29 cellular contexts compared by ENCODE assay signal in the genomic region with DNA sequence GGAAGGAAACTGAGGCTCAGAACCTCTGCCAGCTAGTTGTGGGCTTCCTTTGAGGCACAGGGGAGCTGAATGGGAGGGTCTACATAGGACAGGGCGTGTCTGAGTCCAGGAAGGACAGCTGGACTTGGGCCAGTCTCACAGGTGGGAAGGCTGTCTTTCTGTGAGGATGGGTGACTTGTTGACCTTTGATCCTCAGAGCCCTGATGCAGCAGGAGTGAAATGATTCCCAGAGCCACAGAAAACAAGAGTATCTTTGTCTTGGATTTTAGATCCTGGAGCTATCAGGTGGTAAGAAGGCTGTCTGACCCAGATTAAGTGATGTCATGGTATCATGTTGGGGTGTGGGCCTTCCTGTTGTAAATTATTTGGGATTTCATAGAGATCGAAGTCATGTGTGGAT. TPM values are rescaled to one million over a fixed set of nuclear protein-coding genes. Genes with fewer than 3 reads are reported as not detected.
DNase-seq lines count a peak whose midpoint lies in the region; ATAC-seq, FAIRE-seq and TF ChIP-seq lines count a peak whose summit lies in the region.
"Had no signal": no experiment of that assay in that cellular context is flagged by ENCODE, and none has a peak within 500 bp of the region (broad histone marks: within the 10 kb centered on the region; RNA-seq: fewer than 3 reads in every experiment).

No MANE protein-coding gene starts in this region.

- H3K27ac ChIP-seq in HepG2 (ENCODE audit: extremely low read length, insufficient read depth, low read length) (no peak overlapping the region), right lobe of liver (peak overlapping the region in 1 of 3 donors; percentile 9), mesenchymal stem cell (ENCODE audit: low read length, poor library complexity, severe bottlenecking) (no peak overlapping the region), transverse colon (peak overlapping the region in 3 of 4 donors; percentile 12 to 18 (median 18))
- H3K27ac ChIP-seq: parathyroid adenoma, WERI-Rb-1 had no signal

- TF ChIP-seq EP300 in HepG2 (IDR thresholded peaks at IDR 0.05; ENCODE audit: low read depth in 2 of 2, low read length in 2 of 2) (no peak), HepG2 (CRISPR knock-in tag; IDR thresholded peaks at IDR 0.05; ENCODE audit: borderline replicate concordance) (no peak), transverse colon (IDR thresholded peaks at IDR 0.05; ENCODE audit: low read depth) (no peak)

- H3K4me2 ChIP-seq in HepG2 (ENCODE audit: low read depth, low read length) (peak overlapping the region; percentile 26; the same call in 1 of the 2 replicates), mesenchymal stem cell (ENCODE audit: low read length, poor library complexity, severe bottlenecking) (no peak overlapping the region)

- in situ Hi-C loops in HepG2 (cut with HindIII; ENCODE audit: extremely low pct_ligation_motif_present, low pct_unique_long_range_greater_than_20kb) (no loop called here), SK-MEL-5 (cut with HindIII; ENCODE audit: low pct_unique_long_range_greater_than_20kb, low sequenced_read_pairs) (loop anchor here (25.0 kb wide), 1 partner anchor 117 kb away; no protein-coding TSS in a partner anchor), transverse colon (cut with MboI; ENCODE audit: low pct_ligation_motif_present in 1 of 4, low pct_unique_long_range_greater_than_20kb in 1 of 4, low sequenced_read_pairs in 3 of 4) (no loop called here)

- H3K9ac ChIP-seq in HepG2 (ENCODE audit: insufficient read depth, low read depth, low read length) (no peak overlapping the region), mesenchymal stem cell (ENCODE audit: low read length) (no peak overlapping the region)
- H3K9ac ChIP-seq: parathyroid adenoma had no signal

- H3K23ac ChIP-seq in mesenchymal stem cell (ENCODE audit: low read length in 2 of 2): no peak overlapping the region

- no peaks in the 10 kb centered on the region for H3K79me1 ChIP-seq in mesenchymal stem cell (replicated peaks; ENCODE audit: low read length, poor library complexity, severe bottlenecking)

- no peaks in the 10 kb centered on the region for H3K9me3 ChIP-seq in HepG2 (ENCODE audit: low read length)
- H3K9me3 ChIP-seq in right lobe of liver: no peaks in the 10 kb centered on the region
- no peaks in the 10 kb centered on the region for H3K9me3 ChIP-seq in mesenchymal stem cell (ENCODE audit: control insufficient read depth, low read length)
- H3K9me3 ChIP-seq in transverse colon: no peaks in the 10 kb centered on the region
- H3K9me3 ChIP-seq: thyroid gland had no signal

- peak; percentile 64 for FAIRE-seq in HepG2 (lab: Jason Lieb, UNC)
- FAIRE-seq: A204.1, GM12878, keratinocyte had no signal

- H2BK12ac ChIP-seq in mesenchymal stem cell (ENCODE audit: low read length in 2 of 2): no peak overlapping the region

- H3K4me1 ChIP-seq in HepG2 (ENCODE audit: insufficient read depth, low read length) (peaks cover 67% of the 10 kb centered on the region), right lobe of liver (peaks cover 0 to 62% (median 34%) of the 10 kb centered on the region in 4 donors), mesenchymal stem cell (ENCODE audit: control insufficient read depth, insufficient read depth, low read depth, low read length) (peaks cover 41% of the 10 kb centered on the region), transverse colon (peaks cover 11 to 79% (median 36%) of the 10 kb centered on the region in 4 donors)
- H3K4me1 ChIP-seq: parathyroid adenoma had no signal

- BruUV-seq in HepG2 (replicated peaks; lab: Mats Ljungman, UMichigan): no TSS peak

- intact Hi-C loops in HepG2 (cut with micrococcal nuclease; ENCODE audit: unreplicated experiment) (no loop called here), right lobe of liver (cut with DNase I) (loop anchor here in 1 of 2 donors (5.0 kb wide), 1 partner anchor 107 kb away; no protein-coding TSS in a partner anchor), transverse colon (cut with DNase I; ENCODE audit: low total_unique reads) (no loop called here)

- no peak overlapping the region for H3K18ac ChIP-seq in mesenchymal stem cell (ENCODE audit: low read depth in 1 of 2, low read length in 2 of 2)

- no peaks in the 10 kb centered on the region for H3K27me3 ChIP-seq in HepG2 (ENCODE audit: control insufficient read depth in 1 of 2, insufficient read depth in 2 of 2, low read length in 2 of 2)
- H3K27me3 ChIP-seq in right lobe of liver: no peaks in the 10 kb centered on the region
- H3K27me3 ChIP-seq in mesenchymal stem cell (ENCODE audit: control insufficient read depth in 1 of 2, insufficient read depth in 1 of 2, low read length in 2 of 2): no peaks in the 10 kb centered on the region
- H3K27me3 ChIP-seq in transverse colon: no peaks in the 10 kb centered on the region
- H3K27me3 ChIP-seq: thyroid gland had no signal

- H3K4me3 ChIP-seq in HepG2 (replicated peaks in 1 of 3; ENCODE audit: insufficient read depth in 1 of 3, low read depth in 2 of 3, low read length in 3 of 3) (no peak overlapping the region), right lobe of liver (no peak overlapping the region), mesenchymal stem cell (ENCODE audit: insufficient read depth in 1 of 2, low read depth in 1 of 2, low read length in 2 of 2) (no peak overlapping the region), transverse colon (no peak overlapping the region)
- H3K4me3 ChIP-seq: GM12878, thyroid gland had no signal

- TF ChIP-seq CTCF in HepG2 (CRISPR knock-in tag; IDR thresholded peaks at IDR 0.05) (no peak), right lobe of liver (IDR thresholded peaks at IDR 0.05) (no peak), transverse colon (IDR thresholded peaks at IDR 0.05) (no peak)

- DNase-seq in HepG2 (ENCODE audit: low spot score) (peak; percentile 74), right lobe of liver (no peak), SK-MEL-5 (ENCODE audit: low read depth, low spot score) (peak; percentile 53), mesenchymal stem cell (no peak), transverse colon (peak; percentile 58), cerebellar nuclear complex (lab: John Stamatoyannopoulos, UW) (no peak)
- DNase-seq: activated CD4-positive, alpha-beta T cell treated with anti-CD3 and anti-CD28 coated beads, Interleukin-2, amount 10 ng/mL, durations not matched to agents 7 days and 5 days; activated naive CD4-positive, alpha-beta T cell treated with Interleukin-2 at 50 U/mL for 16 hours; activated T-cell treated with anti-CD3 and anti-CD28 coated beads, Interleukin-2, amount 50 U/mL, for 72 hours; AML-193; COR-L47; midbrain; NCI-H1105; NCI-H1930; NCI-H526; nephron progenitor cell; NK-92 treated with Interleukin-12 subunit alpha and Interleukin-12 subunit beta, amount 100 ng/mL, for 24 hours; SHP77; stimulated activated naive CD8-positive, alpha-beta T cell treated with anti-CD3 and anti-CD28 coated beads, Interleukin-15, Interleukin-2, amounts not matched to agents 100 U/mL and 50 U/mL, for 24 hours; T1000; thyroid gland; WERI-Rb-1 had no signal

- no peak overlapping the region for H2AFZ ChIP-seq in HepG2 (ENCODE audit: low read length)
- H2AFZ ChIP-seq in mesenchymal stem cell (ENCODE audit: low read depth, low read length): no peak overlapping the region
- H2AFZ ChIP-seq: parathyroid adenoma had no signal

- CTCF ChIA-PET in HepG2 (lab: Yijun Ruan, JAX; ENCODE audit: low intra/inter-chr PET ratio, low total read pairs): interaction anchor here (1.1 kb wide), 1 partner anchor 115 kb away, joined by 3 read pairs; no protein-coding TSS in a partner anchor

- H2BK5ac ChIP-seq in mesenchymal stem cell (ENCODE audit: low read depth, low read length, poor library complexity, severe bottlenecking): no peak overlapping the region

- 23% methylated on average over 2 of the region's 2 CpGs for WGBS in HepG2 (ENCODE audit: low lambda C conversion rate)
- 60% methylated on average over 1 of the region's 2 CpGs for WGBS in right lobe of liver (ENCODE audit: insufficient coverage, low coverage, low lambda C conversion rate, missing lambda C conversion rate)
- 99% methylated on average over 2 of the region's 2 CpGs for WGBS in mesenchymal stem cell
- 60% methylated on average over 2 of the region's 2 CpGs; no CpG with 5 or more reads in 1 of the 2 donors for WGBS in transverse colon (ENCODE audit: low coverage in 1 of 2), 2 donors

- H4K91ac ChIP-seq in mesenchymal stem cell (ENCODE audit: low read length): no peak overlapping the region

- H2AK5ac ChIP-seq in mesenchymal stem cell (ENCODE audit: low read length, severe bottlenecking): peak overlapping the region; percentile 13

- TF ChIP-seq RAD21 in HepG2 (CRISPR knock-in tag; IDR thresholded peaks at IDR 0.05): no peak

- H3K79me2 ChIP-seq in HepG2 (ENCODE audit: insufficient read depth, low read length): no peaks in the 10 kb centered on the region
- H3K79me2 ChIP-seq: parathyroid adenoma had no signal

- H4K20me1 ChIP-seq in HepG2 (ENCODE audit: insufficient read depth, low read length): no peaks in the 10 kb centered on the region

- POLR2A ChIA-PET in HepG2 (lab: Yijun Ruan, JAX): interaction anchor here (0.9 kb wide), 1 partner anchor 13 kb away, joined by 3 read pairs; no protein-coding TSS in a partner anchor

- H3K36me3 ChIP-seq in HepG2 (replicated peaks in 1 of 2; ENCODE audit: control insufficient read depth in 1 of 2, insufficient read depth in 2 of 2, low read length in 2 of 2): no peaks in the 10 kb centered on the region
- H3K36me3 ChIP-seq in right lobe of liver: no peaks in the 10 kb centered on the region
- H3K36me3 ChIP-seq in mesenchymal stem cell (ENCODE audit: control insufficient read depth in 1 of 2, insufficient read depth in 2 of 2, low read depth in 1 of 2, low read length in 2 of 2): peaks cover 0 to 9% of the 10 kb centered on the region in 2 experiments
- H3K36me3 ChIP-seq in transverse colon: no peaks in the 10 kb centered on the region
- H3K36me3 ChIP-seq: thyroid gland, WERI-Rb-1 had no signal

- no peak overlapping the region for H3K4ac ChIP-seq in mesenchymal stem cell (ENCODE audit: low read depth in 1 of 2, low read length in 2 of 2)

- no peak overlapping the region for H2BK15ac ChIP-seq in mesenchymal stem cell (ENCODE audit: low read depth, poor library complexity, severe bottlenecking)

- H4K8ac ChIP-seq in mesenchymal stem cell (ENCODE audit: low read length): no peak overlapping the region

- H3K14ac ChIP-seq in mesenchymal stem cell (ENCODE audit: low read length in 2 of 2): no peak overlapping the region

- TF ChIP-seq POLR2A in HepG2 (IDR thresholded peaks at IDR 0.05; ENCODE audit: insufficient read depth in 1 of 2, low read depth in 2 of 2, low read length in 2 of 2) (no peak), right lobe of liver (IDR thresholded peaks at IDR 0.05) (no peak), transverse colon (IDR thresholded peaks at IDR 0.05) (no peak)

- no peak overlapping the region for H2BK120ac ChIP-seq in mesenchymal stem cell (ENCODE audit: low read depth, low read length)

- peak; percentile 25 for ATAC-seq in HepG2
- no peak for ATAC-seq in right lobe of liver
- ATAC-seq in HG03045 (IDR thresholded peaks at IDR 0.05; ENCODE audit: unreplicated experiment): no peak
- no peak for ATAC-seq in HG02840 (IDR thresholded peaks at IDR 0.05; ENCODE audit: low FRiP score, unreplicated experiment)
- ATAC-seq: activated T-cell treated with anti-CD3 and anti-CD28 coated beads, Interleukin-2, amount 50 U/mL, for 72 hours; GM12878; sciatic nerve; stimulated activated naive CD8-positive, alpha-beta T cell treated with anti-CD3 and anti-CD28 coated beads, Interleukin-15, Interleukin-2, amounts not matched to agents 100 U/mL and 50 U/mL, for 24 hours had no signal

RNA-seq across cellular contexts. Expression of gene PTPRJ, which starts 15.0 kb away (rescaled TPM):
- 0.95 and 1.0 TPM in 2 replicates for total RNA-seq in HepG2 (2016; rRNA removed; fragmentation: Illumina TruSeq; extraction: Trizol)
- 0.61 and 0.79 TPM in 2 replicates for total RNA-seq in HepG2 (2016; cell fraction: cytosol; rRNA removed; fragmentation: Illumina TruSeq; extraction: Trizol; ENCODE audit: low read depth)
- total RNA-seq in HepG2 (2016; cell fraction: insoluble cytoplasmic fraction; rRNA removed; fragmentation: Illumina TruSeq; extraction: Trizol): 0.89 and 1.4 TPM in 2 replicates
- total RNA-seq in HepG2 (2016; cell fraction: membrane; rRNA removed; fragmentation: Illumina TruSeq; extraction: Trizol): 0.79 and 1.2 TPM in 2 replicates
- 1.9 TPM in 2 replicates for total RNA-seq in HepG2 (2016; cell fraction: nucleus; rRNA removed; fragmentation: Illumina TruSeq; extraction: Trizol)
- polyA plus RNA-seq in HepG2 (2011; rRNA removed): 1.2 and 1.5 TPM in 2 replicates
- polyA plus RNA-seq in HepG2 (2011; cell fraction: cytosol; rRNA removed): 1.1 and 1.5 TPM in 2 replicates
- 1.1 and 1.8 TPM in 2 replicates for polyA plus RNA-seq in HepG2 (2011; cell fraction: nucleus; rRNA removed)
- 2.1 and 2.2 TPM in 2 replicates for polyA plus RNA-seq in HepG2 (2012)
- 0.49 and 0.50 TPM in 2 replicates for polyA plus RNA-seq in HepG2 (2016; cell fraction: cytosol; fragmentation: Illumina TruSeq; extraction: Trizol; ENCODE audit: low read depth)
- 0.56 and 0.70 TPM in 2 replicates for polyA plus RNA-seq in HepG2 (2016; cell fraction: insoluble cytoplasmic fraction; fragmentation: Illumina TruSeq; extraction: Trizol; ENCODE audit: low read depth)
- 0.86 and 1.2 TPM in 2 replicates for polyA plus RNA-seq in HepG2 (2016; cell fraction: membrane; fragmentation: Illumina TruSeq; extraction: Trizol; ENCODE audit: low read depth)
- polyA plus RNA-seq in HepG2 (2016; cell fraction: nucleus; fragmentation: Illumina TruSeq; extraction: Trizol; ENCODE audit: insufficient read depth, low read depth): 2.0 TPM in 2 replicates
- 1.9 and 21.7 TPM in 2 replicates for polyA minus RNA-seq in HepG2 (2011; rRNA and poly(A)+ RNA removed; ENCODE audit: low replicate concordance)
- 2.8 and 3.1 TPM in 2 replicates for polyA minus RNA-seq in HepG2 (2011; cell fraction: cytosol; rRNA and poly(A)+ RNA removed)
- polyA minus RNA-seq in HepG2 (2011; cell fraction: nucleus; rRNA and poly(A)+ RNA removed): 2.7 and 3.6 TPM in 2 replicates
- total RNA-seq in right lobe of liver: 10 to 100 TPM; 12.5 to 33.0 (median 19.8) TPM
- total RNA-seq in SK-MEL-5 (2014; rRNA removed; shearing (Covaris generic)): 39.4 and 40.1 TPM in 2 replicates
- 39.0 and 54.7 TPM in 2 replicates for polyA plus RNA-seq in SK-MEL-5 (2015; cell fraction: cytosol; rRNA removed)
- 37.4 and 40.4 TPM in 2 replicates for polyA plus RNA-seq in SK-MEL-5 (2015; cell fraction: nucleus; rRNA removed)
- polyA plus RNA-seq in mesenchymal stem cell (2013, experiment 1 of 2): 17.1 TPM
- 16.8 TPM for polyA plus RNA-seq in mesenchymal stem cell (2013, experiment 2 of 2)
- total RNA-seq in transverse colon: 10 to 100 TPM; 25.3 to 40.8 (median 31.7) TPM

Comparison
In these comparisons a context has a peak if more than half of its experiments do, and no peak if none do; other contexts are left out.
1. DNase-seq: peak in HepG2 (single experiment), SK-MEL-5 (single experiment) and transverse colon (single experiment); none in right lobe of liver (0 of 3), mesenchymal stem cell (single experiment) and cerebellar nuclear complex (0 of 2).
2. RNA of gene PTPRJ, which starts 15.0 kb away (total RNA-seq): 39.4 to 40.1 TPM in SK-MEL-5, 25.3 to 40.8 TPM in transverse colon and 12.5 to 33.0 TPM in right lobe of liver; 0.61 to 1.9 TPM in HepG2; every median in the first group is over 4 times any median in the second.
3. H3K27ac ChIP-seq: peak in transverse colon (3 of 4); none in HepG2 (single experiment) and mesenchymal stem cell (single experiment).